Comparison of ENCODE assay signal across 1 cellular context in genomic region chr9:108869092-108869725, GRCh38.
TF ChIP-seq lines count a peak whose summit lies in the region.

No MANE protein-coding gene starts in this region.

TF ChIP-seq in HepG2, 621 proteins besides CTCF, POLR2A, EP300 and RAD21 (continued from another document and continues in another):
- TF ChIP-seq ZFP36 (IDR thresholded peaks at IDR 0.05; ENCODE audit: borderline replicate concordance, low read depth, low read length, partially characterized antibody) (no peak), GRHL1 (CRISPR knock-in tag; conservative IDR thresholded peaks at IDR 0.05) (no peak), ZNF556 (CRISPR knock-in tag; IDR thresholded peaks at IDR 0.05; ENCODE audit: borderline replicate concordance) (peak; percentile 50; the same call in 1 of the 2 replicates), ZNF263 (CRISPR knock-in tag; IDR thresholded peaks at IDR 0.05) (0 out of 2 replicates have a peak, but pooled peaks have one; percentile 28), ZBTB42 (CRISPR knock-in tag; IDR thresholded peaks at IDR 0.05) (no peak), CBX5 (CRISPR knock-in tag; IDR thresholded peaks at IDR 0.05; ENCODE audit: borderline replicate concordance) (no peak; the same call in 1 of the 2 replicates), KLF15 (CRISPR knock-in tag; IDR thresholded peaks at IDR 0.05; ENCODE audit: borderline replicate concordance) (no peak), SRF (IDR thresholded peaks at IDR 0.05; ENCODE audit: low read depth, low read length) (no peak), ZNF550 (CRISPR knock-in tag; IDR thresholded peaks at IDR 0.05; ENCODE audit: borderline replicate concordance) (no peak), CENPBD1 (CRISPR knock-in tag; IDR thresholded peaks at IDR 0.05; ENCODE audit: borderline replicate concordance, low read depth) (no peak), ZNF329 (CRISPR knock-in tag; IDR thresholded peaks at IDR 0.05; ENCODE audit: low read depth) (no peak), ZNF160 (CRISPR knock-in tag; IDR thresholded peaks at IDR 0.05) (no peak; the same call in 1 of the 2 replicates), MEIS1 (CRISPR knock-in tag; IDR thresholded peaks at IDR 0.05; ENCODE audit: borderline replicate concordance) (no peak), ARNT (IDR thresholded peaks at IDR 0.05) (no peak), SSRP1 (CRISPR knock-in tag; IDR thresholded peaks at IDR 0.05) (peak; percentile 83), GATAD1 (CRISPR knock-in tag; IDR thresholded peaks at IDR 0.05) (no peak), CEBPB (IDR thresholded peaks at IDR 0.05; ENCODE audit: borderline replicate concordance, low read depth, low read length) (peak; percentile 83), NONO (IDR thresholded peaks at IDR 0.05) (no peak), NONO (CRISPR knock-in tag; conservative IDR thresholded peaks at IDR 0.05) (0 out of 2 replicates have a peak, but pooled peaks have one; percentile 15), ZGPAT (CRISPR knock-in tag; IDR thresholded peaks at IDR 0.05) (0 out of 2 replicates have a peak, but pooled peaks have one; percentile 65), BORCS8-MEF2B (CRISPR knock-in tag; IDR thresholded peaks at IDR 0.05) (peak; percentile 48; the same call in 1 of the 2 replicates), ATF6 (CRISPR knock-in tag; conservative IDR thresholded peaks at IDR 0.05) (no peak), SMARCC2 (IDR thresholded peaks at IDR 0.05) (no peak), ZFAT (CRISPR knock-in tag; conservative IDR thresholded peaks at IDR 0.05) (no peak), HNRNPH1 (optimal IDR thresholded peaks at IDR 0.05; ENCODE audit: low read depth, low read length) (no peak), ZNF326 (CRISPR knock-in tag; IDR thresholded peaks at IDR 0.05; ENCODE audit: borderline replicate concordance) (no peak), ZNF746 (CRISPR knock-in tag; IDR thresholded peaks at IDR 0.05) (no peak), ZNF687 (CRISPR knock-in tag; IDR thresholded peaks at IDR 0.05) (peak; percentile 33; the same call in 1 of the 2 replicates), MXI1 (IDR thresholded peaks at IDR 0.05; ENCODE audit: borderline replicate concordance, low read depth, low read length) (peak; percentile 63; the same call in 1 of the 3 replicates), RBAK (CRISPR knock-in tag; IDR thresholded peaks at IDR 0.05) (no peak), RELA (CRISPR knock-in tag; IDR thresholded peaks at IDR 0.05) (no peak), MZF1 (CRISPR knock-in tag; IDR thresholded peaks at IDR 0.05; ENCODE audit: borderline replicate concordance) (no peak), FOXA1 (IDR thresholded peaks at IDR 0.05) (no peak), FOXA1 (CRISPR knock-in tag; IDR thresholded peaks at IDR 0.05) (peak; percentile 88), MAX (IDR thresholded peaks at IDR 0.05) (peak; percentile 79), MBNL3 (CRISPR knock-in tag; conservative IDR thresholded peaks at IDR 0.05) (no peak), USF2 (IDR thresholded peaks at IDR 0.05; ENCODE audit: low read depth, low read length) (no peak), USF2 (CRISPR knock-in tag; IDR thresholded peaks at IDR 0.05; ENCODE audit: borderline replicate concordance) (peak; percentile 57; the same call in 1 of the 2 replicates), THAP8 (CRISPR knock-in tag; IDR thresholded peaks at IDR 0.05; ENCODE audit: borderline replicate concordance) (no peak), HES4 (CRISPR knock-in tag; IDR thresholded peaks at IDR 0.05; ENCODE audit: borderline replicate concordance) (no peak), ZNF251 (CRISPR knock-in tag; IDR thresholded peaks at IDR 0.05) (no peak), ZNF629 (CRISPR knock-in tag; conservative IDR thresholded peaks at IDR 0.05) (no peak; the same call in 1 of the 2 replicates), ZSCAN31 (CRISPR knock-in tag; IDR thresholded peaks at IDR 0.05; ENCODE audit: low read depth) (0 out of 2 replicates have a peak, but pooled peaks have one; percentile 35), PRPF4 (IDR thresholded peaks at IDR 0.05; ENCODE audit: low read depth, low read length, poor library complexity, severe bottlenecking) (no peak), MAFG (CRISPR knock-in tag; IDR thresholded peaks at IDR 0.05) (no peak), MIXL1 (CRISPR knock-in tag; IDR thresholded peaks at IDR 0.05) (no peak; the same call in 1 of the 2 replicates), FOXA3 (CRISPR knock-in tag; IDR thresholded peaks at IDR 0.05) (peak; percentile 81), CSRNP1 (CRISPR knock-in tag; IDR thresholded peaks at IDR 0.05) (no peak; the same call in 1 of the 2 replicates), ZNF546 (CRISPR knock-in tag; conservative IDR thresholded peaks at IDR 0.05) (no peak), TRIM22 (IDR thresholded peaks at IDR 0.05) (no peak), E2F1 (CRISPR knock-in tag; IDR thresholded peaks at IDR 0.05) (no peak), SMC3 (IDR thresholded peaks at IDR 0.05; ENCODE audit: low read length) (no peak), BHLHE40 (IDR thresholded peaks at IDR 0.05; ENCODE audit: low read length) (no peak)
